1 cellular context compared by ENCODE assay signal in genomic region chr3:186594591-186595113, GRCh38.
TF ChIP-seq lines count a peak whose summit lies in the region.

No MANE protein-coding gene starts in this region.

TF ChIP-seq in H1, 55 proteins besides CTCF, POLR2A, EP300 and RAD21:
- TF ChIP-seq CBX8 (IDR thresholded peaks at IDR 0.05; ENCODE audit: borderline replicate concordance, low read depth, low read length) (no peak), CBX5 (IDR thresholded peaks at IDR 0.05; ENCODE audit: low read depth, low read length) (no peak), SIX5 (IDR thresholded peaks at IDR 0.05; ENCODE audit: low read depth, low read length) (no peak), YY1 (IDR thresholded peaks at IDR 0.05; ENCODE audit: low read depth, low read length) (no peak), RXRA (IDR thresholded peaks at IDR 0.05; ENCODE audit: insufficient read depth, low read depth, low read length) (no peak), SIN3A (conservative IDR thresholded peaks at IDR 0.05 in 1 of 2, IDR thresholded peaks at IDR 0.05 in 1 of 2; ENCODE audit: low read depth in 1 of 2, low read length in 2 of 2) (no peak), CHD2 (IDR thresholded peaks at IDR 0.05; ENCODE audit: low read length) (no peak), SP4 (IDR thresholded peaks at IDR 0.05; ENCODE audit: low read length) (no peak), BACH1 (IDR thresholded peaks at IDR 0.05; ENCODE audit: low read length) (no peak), TBP (IDR thresholded peaks at IDR 0.05; ENCODE audit: low read depth, low read length) (no peak), SUZ12 (IDR thresholded peaks at IDR 0.05; ENCODE audit: low read length) (no peak), NANOG (IDR thresholded peaks at IDR 0.05; ENCODE audit: insufficient read depth, low read depth, low read length, poor library complexity, severe bottlenecking) (no peak), KDM1A (IDR thresholded peaks at IDR 0.05; ENCODE audit: borderline replicate concordance, low read length) (no peak), USF2 (IDR thresholded peaks at IDR 0.05; ENCODE audit: low read length) (no peak), CHD1 (IDR thresholded peaks at IDR 0.05; ENCODE audit: low read depth, low read length) (no peak), MAX (IDR thresholded peaks at IDR 0.05) (no peak), SIRT6 (IDR thresholded peaks at IDR 0.05; ENCODE audit: low read length) (no peak), E2F6 (IDR thresholded peaks at IDR 0.05) (no peak), ASH2L (IDR thresholded peaks at IDR 0.05; ENCODE audit: low read length) (no peak)
